ENCODE assay signal across 8 cellular contexts in genomic region chr14:104796682-104797081, GRCh38. TPM values are rescaled to one million over a fixed set of nuclear protein-coding genes. Genes with fewer than 3 reads are reported as not detected.
DNase-seq lines count a peak whose midpoint lies in the region; ATAC-seq and TF ChIP-seq lines count a peak whose summit lies in the region.

No MANE protein-coding gene starts in this region.

- H3K4me1 Mint-ChIP-seq in activated CD4-positive, alpha-beta T cell treated with anti-CD3 and anti-CD28 coated beads, Interleukin-2, amount 10 ng/mL, durations not matched to agents 7 days and 5 days = peaks cover 54% of the 10 kb centered on the region
- peaks cover 32% of the 10 kb centered on the region for H3K4me1 Mint-ChIP-seq in glutamatergic neuron (ENCODE audit: low read depth, unreplicated experiment)
- peaks cover 75% of the 10 kb centered on the region for H3K4me1 Mint-ChIP-seq in stimulated activated naive CD8-positive, alpha-beta T cell treated with anti-CD3 and anti-CD28 coated beads, Interleukin-15, amount 100 ng/mL, for 72 hours

- in situ Hi-C loops in GM13976 (cut with MboI; ENCODE audit: low sequenced_read_pairs, unreplicated experiment) = no loop called here

- peaks cover under 1% of the 10 kb centered on the region for H3K36me3 Mint-ChIP-seq in activated CD4-positive, alpha-beta T cell treated with anti-CD3 and anti-CD28 coated beads, Interleukin-2, amount 10 ng/mL, durations not matched to agents 7 days and 5 days (ENCODE audit: low read depth)
- H3K36me3 Mint-ChIP-seq in glutamatergic neuron (ENCODE audit: unreplicated experiment) = no peaks in the 10 kb centered on the region

- ATAC-seq in stimulated activated naive CD8-positive, alpha-beta T cell treated with anti-CD3 and anti-CD28 coated beads, Interleukin-15, amount 100 ng/mL, for 72 hours = no peak

- no peaks in the 10 kb centered on the region for H3K9me3 Mint-ChIP-seq in activated CD4-positive, alpha-beta T cell treated with anti-CD3 and anti-CD28 coated beads, Interleukin-2, amount 10 ng/mL, durations not matched to agents 7 days and 5 days
- H3K9me3 Mint-ChIP-seq in glutamatergic neuron (ENCODE audit: unreplicated experiment) = peaks cover 16% of the 10 kb centered on the region
- no peaks in the 10 kb centered on the region for H3K9me3 Mint-ChIP-seq in stimulated activated naive CD8-positive, alpha-beta T cell treated with anti-CD3 and anti-CD28 coated beads, Interleukin-15, amount 100 ng/mL, for 72 hours

- H3K27me3 Mint-ChIP-seq in activated CD4-positive, alpha-beta T cell treated with anti-CD3 and anti-CD28 coated beads, Interleukin-2, amount 10 ng/mL, durations not matched to agents 7 days and 5 days = peaks cover 6% of the 10 kb centered on the region
- H3K27me3 Mint-ChIP-seq in glutamatergic neuron (ENCODE audit: unreplicated experiment) = peaks cover 31% of the 10 kb centered on the region
- H3K27me3 Mint-ChIP-seq in stimulated activated naive CD8-positive, alpha-beta T cell treated with anti-CD3 and anti-CD28 coated beads, Interleukin-15, amount 100 ng/mL, for 72 hours = peaks cover 24% of the 10 kb centered on the region

- peak overlapping the region; percentile 70 for H3K4me3 Mint-ChIP-seq in activated CD4-positive, alpha-beta T cell treated with anti-CD3 and anti-CD28 coated beads, Interleukin-2, amount 10 ng/mL, durations not matched to agents 7 days and 5 days
- H3K4me3 Mint-ChIP-seq in glutamatergic neuron (ENCODE audit: unreplicated experiment) = peak overlapping the region; percentile 69
- H3K4me3 Mint-ChIP-seq in stimulated activated naive CD8-positive, alpha-beta T cell treated with anti-CD3 and anti-CD28 coated beads, Interleukin-15, amount 100 ng/mL, for 72 hours = peak overlapping the region; percentile 77 to 82

- TF ChIP-seq CTCF in RWPE1 (conservative IDR thresholded peaks at IDR 0.05; ENCODE audit: low read depth) = no peak
- no peak for TF ChIP-seq CTCF in glutamatergic neuron (IDR thresholded peaks at IDR 0.05; ENCODE audit: partially characterized antibody, unreplicated experiment)
- no peak for TF ChIP-seq CTCF in GM13976 (IDR thresholded peaks at IDR 0.05; ENCODE audit: borderline replicate concordance, control extremely low read depth, extremely low read depth, insufficient read depth, missing control alignments)

- POLR2A ChIA-PET in activated CD4-positive, alpha-beta T cell treated with anti-CD3 and anti-CD28 coated beads, Interleukin-2, amount 10 ng/mL, durations not matched to agents 7 days and 5 days (lab: Charles Lee) = no interaction called here
- POLR2A ChIA-PET in RWPE1 (lab: Yijun Ruan, JAX; ENCODE audit: low non-redundant PET) = no interaction called here

- no peak for DNase-seq in activated CD4-positive, alpha-beta T cell treated with anti-CD3 and anti-CD28 coated beads, Interleukin-2, amount 10 ng/mL, durations not matched to agents 7 days and 5 days
- DNase-seq in activated CD4-positive, alpha-beta T cell treated with anti-CD3 and anti-CD28 coated beads for 4 hours = no peak
- DNase-seq in RWPE1 (ENCODE audit: low spot score) (no peak), glutamatergic neuron (no peak), GM13976 (ENCODE audit: low spot score) (no peak), hypothalamus (lab: John Stamatoyannopoulos, UW) (no peak), midbrain (lab: John Stamatoyannopoulos, UW) (no peak)
- no peak for DNase-seq in stimulated activated naive CD8-positive, alpha-beta T cell treated with anti-CD3 and anti-CD28 coated beads, Interleukin-15, amount 100 ng/mL, for 72 hours

- H3K27ac Mint-ChIP-seq in activated CD4-positive, alpha-beta T cell treated with anti-CD3 and anti-CD28 coated beads, Interleukin-2, amount 10 ng/mL, durations not matched to agents 7 days and 5 days = peak overlapping the region; percentile 80
- peak overlapping the region; percentile 55 for H3K27ac Mint-ChIP-seq in glutamatergic neuron (ENCODE audit: unreplicated experiment)
- no peak overlapping the region for H3K27ac Mint-ChIP-seq in stimulated activated naive CD8-positive, alpha-beta T cell treated with anti-CD3 and anti-CD28 coated beads, Interleukin-15, amount 100 ng/mL, for 72 hours

- peak overlapping the region; percentile 84 for H3K27ac ChIP-seq in RWPE1

- CTCF ChIA-PET in activated CD4-positive, alpha-beta T cell treated with anti-CD3 and anti-CD28 coated beads, Interleukin-2, amount 10 ng/mL, durations not matched to agents 7 days and 5 days (lab: Charles Lee) = interaction anchor here (1.0 kb wide), 1 partner anchor 139 kb away, joined by 3 read pairs; no protein-coding TSS in a partner anchor
- CTCF ChIA-PET in RWPE1 (lab: Yijun Ruan, JAX) = no interaction called here

RNA-seq across cellular contexts. Expression of gene AKT1, which starts 1.1 kb away (rescaled TPM):
- 100 to 1,000 TPM; 159 to 166 TPM for total RNA-seq in activated CD4-positive, alpha-beta T cell treated with anti-CD3 and anti-CD28 coated beads, Interleukin-2, amount 10 ng/mL, durations not matched to agents 7 days and 5 days
- 300 TPM for total RNA-seq in glutamatergic neuron (ENCODE audit: unreplicated experiment)

RNA-seq across cellular contexts. Expression of gene ZBTB42, which starts 4.2 kb away (rescaled TPM):
- 1 to 10 TPM; 4.5 to 5.8 TPM for total RNA-seq in activated CD4-positive, alpha-beta T cell treated with anti-CD3 and anti-CD28 coated beads, Interleukin-2, amount 10 ng/mL, durations not matched to agents 7 days and 5 days
- total RNA-seq in glutamatergic neuron (ENCODE audit: unreplicated experiment) = 6.0 TPM

RNA-seq across cellular contexts. Expression of gene SIVA1, which starts 43.7 kb away (rescaled TPM):
- 100 to 1,000 TPM in 1 of 2 experiments, 10 to 100 TPM in 1; 84.7 to 135 TPM for total RNA-seq in activated CD4-positive, alpha-beta T cell treated with anti-CD3 and anti-CD28 coated beads, Interleukin-2, amount 10 ng/mL, durations not matched to agents 7 days and 5 days
- total RNA-seq in glutamatergic neuron (ENCODE audit: unreplicated experiment) = 30.5 TPM

Comparison
In these comparisons a context has a peak if more than half of its experiments do, and no peak if none do; other contexts are left out.
1. H3K27ac Mint-ChIP-seq: peak in activated CD4-positive, alpha-beta T cell treated with anti-CD3 and anti-CD28 coated beads, Interleukin-2, amount 10 ng/mL, durations not matched to agents 7 days and 5 days (single experiment) and glutamatergic neuron (single experiment); none in stimulated activated naive CD8-positive, alpha-beta T cell treated with anti-CD3 and anti-CD28 coated beads, Interleukin-15, amount 100 ng/mL, for 72 hours (0 of 2).
2. Peak in every context shown above with its lines, with median percentiles within 50 percentile points of each other: H3K4me3 Mint-ChIP-seq.